30 cellular contexts compared by ENCODE assay signal in the genomic region with DNA sequence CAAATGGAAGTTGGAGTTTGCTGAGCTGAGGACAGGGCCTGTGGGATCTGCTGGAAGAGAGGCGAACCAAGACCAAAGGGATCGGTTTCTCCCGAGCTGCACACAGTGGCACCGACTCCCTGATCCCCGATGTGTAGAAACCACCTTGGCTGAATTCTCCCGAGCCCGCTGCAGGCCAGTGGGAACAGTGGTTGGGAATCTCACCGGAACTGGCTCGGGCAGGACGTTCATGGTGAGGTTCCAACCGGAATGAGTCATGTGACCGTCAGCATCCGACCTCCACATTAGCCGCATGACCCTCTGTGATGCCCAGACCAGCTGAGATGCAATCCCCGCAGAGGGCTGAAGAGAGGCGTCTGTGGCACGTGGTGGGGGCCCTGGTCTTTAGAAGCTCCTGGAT.
"Had no signal": no experiment of that assay in that cellular context is flagged by ENCODE, and none has a peak within 500 bp of the region (broad histone marks: within the 10 kb centered on the region; RNA-seq: fewer than 3 reads in every experiment).

No MANE protein-coding gene starts in this region.

- H3K4me3 Mint-ChIP-seq: activated CD4-positive, alpha-beta memory T cell treated with anti-CD3 and anti-CD28 coated beads, Interleukin-2, amount 10 ng/mL, durations not matched to agents 7 days and 5 days; activated CD4-positive, alpha-beta T cell treated with anti-CD3 and anti-CD28 coated beads, Interleukin-2, amount 10 ng/mL, durations not matched to agents 7 days and 5 days; activated naive CD8-positive, alpha-beta T cell; activated T-cell treated with anti-CD3 and anti-CD28 coated beads, Interleukin-2, amount 50 U/mL, for 4 hours; activated T-helper 17 cell treated with anti-CD3 and anti-CD28 coated beads, Interleukin-2, amount 50 U/mL, for 72 hours; effector memory CD8-positive, alpha-beta T cell; T-helper 17 cell; T-helper 2 cell treated with Interferon-gamma antibody and Interleukin-4, amounts not matched to agents 5 μg/mL and 100 μg/mL, for 36 hours had no signal

- H3K4me1 ChIP-seq: esophagus muscularis mucosa, foreskin keratinocyte, gastrocnemius medialis had no signal

- H3K9me3 Mint-ChIP-seq: activated CD4-positive, alpha-beta memory T cell treated with anti-CD3 and anti-CD28 coated beads, Interleukin-2, amount 10 ng/mL, durations not matched to agents 7 days and 5 days; activated T-cell treated with anti-CD3 and anti-CD28 coated beads, Interleukin-2, amount 50 U/mL, for 4 hours; activated T-helper 17 cell treated with anti-CD3 and anti-CD28 coated beads, Interleukin-2, amount 50 U/mL, for 72 hours; effector memory CD8-positive, alpha-beta T cell had no signal

- H3K36me3 Mint-ChIP-seq: activated naive CD8-positive, alpha-beta T cell had no signal

- H3K4me1 Mint-ChIP-seq: activated CD4-positive, alpha-beta memory T cell treated with anti-CD3 and anti-CD28 coated beads, Interleukin-2, amount 10 ng/mL, durations not matched to agents 7 days and 5 days; activated CD4-positive, alpha-beta T cell treated with anti-CD3 and anti-CD28 coated beads, Interleukin-2, amount 10 ng/mL, durations not matched to agents 7 days and 5 days; activated T-helper 17 cell treated with anti-CD3 and anti-CD28 coated beads, Interleukin-2, amount 50 U/mL, for 72 hours; T-helper 17 cell had no signal

- H3K27ac ChIP-seq: brain microvascular endothelial cell, esophagus muscularis mucosa, foreskin keratinocyte, gastrocnemius medialis, WERI-Rb-1 had no signal

- H3K27me3 ChIP-seq: brain microvascular endothelial cell, foreskin keratinocyte had no signal

- DNase-seq: activated CD4-positive, alpha-beta memory T cell treated with anti-CD3 and anti-CD28 coated beads, Interleukin-2, amount 10 ng/mL, durations not matched to agents 7 days and 5 days; activated CD4-positive, alpha-beta T cell treated with anti-CD3 and anti-CD28 coated beads for 1 hour; activated CD4-positive, alpha-beta T cell treated with anti-CD3 and anti-CD28 coated beads for 4 hours; activated CD4-positive, alpha-beta T cell treated with anti-CD3 and anti-CD28 coated beads, Interleukin-2, amount 10 ng/mL, durations not matched to agents 7 days and 5 days; activated CD4-positive, alpha-beta T cell treated with anti-CD3 and anti-CD28 coated beads, Interleukin-2, amount 50 U/mL, for 4 hours; activated CD4-positive, CD25-positive, alpha-beta regulatory T cell; activated CD8-positive, alpha-beta memory T cell treated with anti-CD3 and anti-CD28 coated beads for 24 hours; activated effector memory CD4-positive, alpha-beta T cell treated with Interleukin-2 at 50 U/mL for 16 hours; activated gamma-delta T cell treated with Interleukin-2 at 50 U/mL for 16 hours; activated naive CD4-positive, alpha-beta T cell treated with anti-CD3 and anti-CD28 coated beads, Interleukin-2, amount 50 U/mL, for 16 hours; activated naive CD4-positive, alpha-beta T cell treated with Interleukin-2 at 50 U/mL for 16 hours; activated T-cell treated with anti-CD3 and anti-CD28 coated beads, Interleukin-2, amount 50 U/mL, for 4 hours; amniotic stem cell; brain microvascular endothelial cell; cortex of kidney; dermis blood vessel endothelial cell; effector CD4-positive, alpha-beta T cell; effector memory CD8-positive, alpha-beta T cell; erythroblast; foreskin keratinocyte; gastrocnemius medialis; glutamatergic neuron; T-helper 1 cell; T-helper 17 cell; T1000; WERI-Rb-1 had no signal

- ATAC-seq: activated T-cell treated with anti-CD3 and anti-CD28 coated beads, Interleukin-2, amount 50 U/mL, for 4 hours; activated T-helper 17 cell treated with anti-CD3 and anti-CD28 coated beads, Interleukin-2, amount 50 U/mL, for 72 hours; effector memory CD8-positive, alpha-beta T cell; foreskin keratinocyte; gastrocnemius medialis; T-helper 17 cell had no signal

- H3K9me3 ChIP-seq: esophagus muscularis mucosa, gastrocnemius medialis had no signal

- H3K27ac Mint-ChIP-seq: activated CD4-positive, alpha-beta memory T cell treated with anti-CD3 and anti-CD28 coated beads, Interleukin-2, amount 10 ng/mL, durations not matched to agents 7 days and 5 days; activated CD4-positive, alpha-beta T cell treated with anti-CD3 and anti-CD28 coated beads, Interleukin-2, amount 10 ng/mL, durations not matched to agents 7 days and 5 days; activated naive CD8-positive, alpha-beta T cell; activated T-helper 17 cell treated with anti-CD3 and anti-CD28 coated beads, Interleukin-2, amount 50 U/mL, for 72 hours; effector memory CD8-positive, alpha-beta T cell; T-helper 17 cell; T-helper 2 cell treated with Interferon-gamma antibody and Interleukin-4, amounts not matched to agents 5 μg/mL and 100 μg/mL, for 36 hours had no signal

- H3K4me3 ChIP-seq: esophagus muscularis mucosa, gastrocnemius medialis had no signal

- H3K27me3 Mint-ChIP-seq: activated CD4-positive, alpha-beta memory T cell treated with anti-CD3 and anti-CD28 coated beads, Interleukin-2, amount 10 ng/mL, durations not matched to agents 7 days and 5 days; activated CD4-positive, alpha-beta T cell treated with anti-CD3 and anti-CD28 coated beads, Interleukin-2, amount 10 ng/mL, durations not matched to agents 7 days and 5 days; activated naive CD8-positive, alpha-beta T cell; activated T-helper 17 cell treated with anti-CD3 and anti-CD28 coated beads, Interleukin-2, amount 50 U/mL, for 72 hours; T-helper 17 cell had no signal

- H3K36me3 ChIP-seq: brain microvascular endothelial cell, esophagus muscularis mucosa, gastrocnemius medialis, WERI-Rb-1 had no signal
